In genomic region chr10:114686013-114686412, GRCh38 we compare ENCODE assay signal across 23 cellular contexts. TPM values are rescaled to one million over a fixed set of nuclear protein-coding genes. Genes with fewer than 3 reads are reported as not detected.
A peak's percentile ranks its signal among the peaks of the same experiment; 100 is the strongest.
DNase-seq lines count a peak whose midpoint lies in the region; ATAC-seq, FAIRE-seq and TF ChIP-seq lines count a peak whose summit lies in the region.
"Had no signal": no experiment of that assay in that cellular context is flagged by ENCODE, and none has a peak within 500 bp of the region (broad histone marks: within the 10 kb centered on the region; RNA-seq: fewer than 3 reads in every experiment).

No MANE protein-coding gene starts in this region.

- no peak for TF ChIP-seq RAD21 in SK-N-SH (IDR thresholded peaks at IDR 0.05; ENCODE audit: low read length)

- H2AFZ ChIP-seq in SK-N-SH (ENCODE audit: low read depth), result 0 out of 2 replicates have a peak overlapping the region, but pooled peaks have one; percentile 71

- H3K27me3 ChIP-seq in SK-N-SH (ENCODE audit: insufficient read depth) (no peaks in the 10 kb centered on the region), bronchial epithelial cell (ENCODE audit: control insufficient read depth, insufficient read depth, low read length) (no peaks in the 10 kb centered on the region), transverse colon (no peaks in the 10 kb centered on the region), Peyer's patch (no peaks in the 10 kb centered on the region)
- H3K27me3 ChIP-seq: BLaER1 treated with 17β-estradiol and CSF1 and Interleukin-3, amounts not matched to agents 10 nM and 100 nM had no signal

- no peak overlapping the region for H3K4me3 ChIP-seq in SK-N-SH (ENCODE audit: low read depth in 2 of 2, low read length in 1 of 2)
- no peak overlapping the region for H3K4me3 ChIP-seq in bronchial epithelial cell (ENCODE audit: low read depth, low read length)
- no peak overlapping the region for H3K4me3 ChIP-seq in mesodermal cell (ENCODE audit: extremely low read depth, insufficient read depth, low read length, poor library complexity, severe bottlenecking)
- no peak overlapping the region for H3K4me3 ChIP-seq in transverse colon
- H3K4me3 ChIP-seq in Peyer's patch, result no peak overlapping the region
- H3K4me3 ChIP-seq: BLaER1 treated with 17β-estradiol and CSF1 and Interleukin-3, amounts not matched to agents 10 nM and 100 nM had no signal

- intact Hi-C loops in transverse colon (cut with DNase I; ENCODE audit: low total_unique reads), result no loop called here

- DNase-seq in SK-N-SH (no peak), bronchial epithelial cell (ENCODE audit: low read depth) (peak; percentile 31), transverse colon (no peak), GM20000 (ENCODE audit: low spot score) (no peak), Peyer's patch (no peak)
- DNase-seq: 8988T; activated CD4-positive, alpha-beta memory T cell treated with anti-CD3 and anti-CD28 coated beads for 36 hours; activated T-cell treated with anti-CD3 and anti-CD28 coated beads, Interleukin-2, amount 50 U/mL, for 24 hours; DMS 273 treated with DMSO at 0.1 percent for 48 hours; GF-D8; Karpas-422; midbrain; NCI-H1417 treated with DMSO at 0.1 percent for 48 hours; stimulated activated CD4-positive, alpha-beta T cell treated with anti-CD3 and anti-CD28 coated beads, Interleukin-4, amount 100 ng/mL, for 4 hours; stimulated activated CD8-positive, alpha-beta memory T cell treated with anti-CD3 and anti-CD28 coated beads, Interleukin-4, amount 100 ng/mL, for 48 hours; T-helper 1 cell had no signal

- peak overlapping the region; percentile 69; the same call in 1 of the 2 replicates for H3K4me2 ChIP-seq in SK-N-SH

- no peaks in the 10 kb centered on the region for H3K9me2 ChIP-seq in SK-N-SH

- WGBS in SK-N-SH (ENCODE audit: low lambda C conversion rate), result 77% methylated on average over 2 of the region's 2 CpGs
- WGBS in mesodermal cell (ENCODE audit: insufficient coverage in 2 of 2), 2 experiments, result 93 to 95% methylated on average over 2 of the region's 2 CpGs
- 61% methylated on average over 2 of the region's 2 CpGs; no CpG with 5 or more reads in 1 of the 2 donors for WGBS in transverse colon (ENCODE audit: low coverage in 1 of 2), 2 donors

- H4K20me1 ChIP-seq in SK-N-SH (ENCODE audit: insufficient read depth), result no peaks in the 10 kb centered on the region
- H4K20me1 ChIP-seq: BLaER1 treated with 17β-estradiol and CSF1 and Interleukin-3, amounts not matched to agents 10 nM and 100 nM had no signal

- H3F3A ChIP-seq in SK-N-SH (replicated peaks; ENCODE audit: insufficient read depth), result peaks cover 28% of the 10 kb centered on the region

- H3K36me3 ChIP-seq in SK-N-SH (replicated peaks in 1 of 2; ENCODE audit: control insufficient read depth in 1 of 2, insufficient read depth in 2 of 2, low read length in 1 of 2) (no peaks in the 10 kb centered on the region), bronchial epithelial cell (ENCODE audit: control insufficient read depth, insufficient read depth, low read length) (no peaks in the 10 kb centered on the region), mesodermal cell (ENCODE audit: control insufficient read depth, insufficient read depth, low read length) (no peaks in the 10 kb centered on the region), transverse colon (no peaks in the 10 kb centered on the region), Peyer's patch (no peaks in the 10 kb centered on the region)
- H3K36me3 ChIP-seq: BLaER1 treated with 17β-estradiol and CSF1 and Interleukin-3, amounts not matched to agents 10 nM and 100 nM; neutrophil had no signal

- TF ChIP-seq CTCF in SK-N-SH (IDR thresholded peaks at IDR 0.05), result no peak
- TF ChIP-seq CTCF in bronchial epithelial cell (IDR thresholded peaks at IDR 0.05; ENCODE audit: insufficient read depth, low read length, severe bottlenecking), result no peak
- no peak for TF ChIP-seq CTCF in transverse colon (IDR thresholded peaks at IDR 0.05)
- no peak for TF ChIP-seq CTCF in GM20000 (IDR thresholded peaks at IDR 0.05; ENCODE audit: extremely low read depth, missing control alignments)
- no peak for TF ChIP-seq CTCF in Peyer's patch (IDR thresholded peaks at IDR 0.05)

- H3K9me3 ChIP-seq in SK-N-SH (no peaks in the 10 kb centered on the region), mesodermal cell (ENCODE audit: control insufficient read depth, low read length) (no peaks in the 10 kb centered on the region), transverse colon (no peaks in the 10 kb centered on the region), Peyer's patch (no peaks in the 10 kb centered on the region)
- H3K9me3 ChIP-seq: BLaER1 treated with 17β-estradiol and CSF1 and Interleukin-3, amounts not matched to agents 10 nM and 100 nM; neutrophil had no signal

- no peak overlapping the region for H3K9ac ChIP-seq in SK-N-SH
- H3K9ac ChIP-seq: BLaER1 treated with 17β-estradiol and CSF1 and Interleukin-3, amounts not matched to agents 10 nM and 100 nM had no signal

- H3K27ac ChIP-seq in SK-N-SH (ENCODE audit: low read depth in 2 of 2, low read length in 1 of 2), result peak overlapping the region; percentile 88 to 94; a peak in 3 of 4 replicates
- peak overlapping the region; percentile 83 for H3K27ac ChIP-seq in mesodermal cell (ENCODE audit: low read depth, low read length, severe bottlenecking)
- H3K27ac ChIP-seq in transverse colon, result peak overlapping the region; percentile 82 to 87 (median 86)
- peak overlapping the region in 2 of 4 donors; percentile 81 to 84 for H3K27ac ChIP-seq in Peyer's patch
- H3K27ac ChIP-seq: BLaER1 treated with 17β-estradiol and CSF1 and Interleukin-3, amounts not matched to agents 10 nM and 100 nM; neutrophil had no signal

- no peaks in the 10 kb centered on the region; the same call in 1 of the 2 replicates for H3K79me2 ChIP-seq in SK-N-SH (ENCODE audit: insufficient read depth)

- CTCF ChIA-PET in SK-N-SH (lab: Yijun Ruan, JAX), result interaction anchor here (1.2 to 1.3 kb wide), 3 partner anchors 8 to 136 kb away, joined by 3 to 6 read pairs (median 3); partner anchors contain the start of gene FHIP2A

- TF ChIP-seq EP300 in SK-N-SH (IDR thresholded peaks at IDR 0.05; ENCODE audit: borderline replicate concordance in 1 of 2, low read depth in 1 of 2, low read length in 1 of 2) (no peak), transverse colon (IDR thresholded peaks at IDR 0.05; ENCODE audit: low read depth) (no peak)

- POLR2A ChIA-PET in SK-N-SH (lab: Yijun Ruan, JAX), result no interaction called here

- FAIRE-seq in bronchial epithelial cell (lab: Jason Lieb, UNC), result no peak
- FAIRE-seq: GM12892, H1 had no signal

- H3K4me1 ChIP-seq in SK-N-SH (ENCODE audit: control insufficient read depth in 1 of 2, insufficient read depth in 2 of 2, low read depth in 1 of 2, low read length in 1 of 2) (peaks cover 37 to 40% of the 10 kb centered on the region in 2 experiments; a peak in 3 of 4 replicates), mesodermal cell (ENCODE audit: control insufficient read depth, insufficient read depth, low read length, poor library complexity, severe bottlenecking) (peaks cover 43% of the 10 kb centered on the region), transverse colon (peaks cover 0 to 50% (median 31%) of the 10 kb centered on the region in 4 donors), Peyer's patch (peaks cover 0 to 33% (median 0%) of the 10 kb centered on the region in 4 donors)

- TF ChIP-seq POLR2A in transverse colon (IDR thresholded peaks at IDR 0.05) (no peak), Peyer's patch (IDR thresholded peaks at IDR 0.05) (no peak)

- in situ Hi-C loops in transverse colon (cut with MboI; ENCODE audit: low pct_ligation_motif_present in 1 of 4, low pct_unique_long_range_greater_than_20kb in 1 of 4, low sequenced_read_pairs in 3 of 4), result loop anchor here in 1 of 4 donors (25.0 kb wide), 1 partner anchor 224 kb away; no protein-coding TSS in a partner anchor

- ATAC-seq in SK-N-SH treated with all-trans-retinoic acid at 6 μM for 48 hours (no peak), HG03025 (IDR thresholded peaks at IDR 0.05; ENCODE audit: low FRiP score, unreplicated experiment) (no peak)

TF ChIP-seq in SK-N-SH, 30 proteins besides CTCF, POLR2A, EP300 and RAD21 (continues in another document):
- TF ChIP-seq MEF2A (IDR thresholded peaks at IDR 0.05; ENCODE audit: borderline replicate concordance, low read depth), result no peak
- 0 out of 2 replicates have a peak, but pooled peaks have one; percentile 3 for TF ChIP-seq FOSL2 (IDR thresholded peaks at IDR 0.05; ENCODE audit: borderline replicate concordance, low read depth)
- TF ChIP-seq JUND (IDR thresholded peaks at IDR 0.05), result peak; percentile 4; the same call in 1 of the 2 replicates

TF ChIP-seq in SK-N-SH treated with all-trans-retinoic acid at 6 μM for 48 hours, 23 proteins besides CTCF, POLR2A, EP300 and RAD21:
- no peak for TF ChIP-seq ZFP30 (CRISPR knock-in tag; IDR thresholded peaks at IDR 0.05)
- no peak for TF ChIP-seq ZNF70 (CRISPR knock-in tag; IDR thresholded peaks at IDR 0.05)
- TF ChIP-seq TOX (CRISPR knock-in tag; IDR thresholded peaks at IDR 0.05; ENCODE audit: borderline replicate concordance), result no peak
- TF ChIP-seq ZC3H10 (CRISPR knock-in tag; IDR thresholded peaks at IDR 0.05), result no peak
- no peak for TF ChIP-seq SNAI2 (CRISPR knock-in tag; IDR thresholded peaks at IDR 0.05)

RNA-seq across cellular contexts. Expression of gene ABLIM1, which starts 27.9 kb away (rescaled TPM):
- 16.1 and 24.9 TPM in 2 replicates for polyA plus RNA-seq in SK-N-SH (2012; rRNA removed)
- polyA plus RNA-seq in SK-N-SH (2012; cell fraction: cytosol; rRNA removed), result 13.0 and 19.7 TPM in 2 replicates
- 21.3 and 27.5 TPM in 2 replicates for polyA plus RNA-seq in SK-N-SH (2012; cell fraction: nucleus; rRNA removed)
- total RNA-seq in bronchial epithelial cell (152 and 264 TPM in 2 replicates), transverse colon (100 to 1,000 TPM in 2 of 4 donors, 10 to 100 TPM in 2; 56.9 to 108 (median 96.1) TPM), Peyer's patch (100 to 1,000 TPM in 3 of 4 donors, 10 to 100 TPM in 1; 91.6 to 145 (median 121) TPM)
- polyA plus RNA-seq in mesodermal cell (2013, experiment 1 of 2), result 23.9 TPM
- 19.0 TPM for polyA plus RNA-seq in mesodermal cell (2013, experiment 2 of 2)
